In the genomic region with DNA sequence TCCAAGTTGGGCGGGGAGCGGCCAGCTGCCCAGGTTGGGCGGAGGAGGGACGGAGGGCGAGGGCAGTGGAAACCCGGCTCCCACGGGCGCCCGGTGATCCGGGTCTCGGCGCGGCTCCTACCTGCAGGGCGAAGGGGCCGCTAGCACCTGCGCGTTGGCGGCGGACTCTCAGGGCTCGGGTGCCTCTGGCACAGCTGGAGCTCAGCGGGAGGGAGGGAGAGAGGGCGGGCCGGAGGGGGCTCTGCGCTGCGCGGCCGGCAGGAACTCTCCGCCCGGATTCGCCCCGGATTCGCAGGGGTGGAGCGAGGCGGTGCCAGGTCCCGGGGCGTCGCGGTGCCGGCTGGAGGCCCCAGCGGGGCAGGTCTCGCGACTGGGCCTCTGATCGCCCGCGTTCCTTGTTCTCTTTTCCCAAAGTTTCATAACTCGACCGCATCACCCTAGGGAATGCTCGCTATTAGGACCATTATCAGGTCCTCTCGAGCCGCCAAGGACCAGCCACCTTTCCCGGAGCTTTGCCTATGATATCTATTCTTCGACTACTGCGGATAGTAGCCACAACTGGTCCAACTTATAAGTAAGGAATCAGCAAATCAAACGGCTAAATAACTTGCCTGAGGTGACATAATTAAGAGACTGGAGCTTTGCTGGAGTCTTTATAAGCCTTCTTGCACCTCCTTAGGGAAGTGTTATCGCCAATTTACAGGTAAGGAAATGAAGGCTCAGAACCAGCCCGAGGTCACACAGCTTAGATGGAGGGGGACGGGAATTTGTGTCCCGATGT, we compare ENCODE assay signal across 1 cellular context.
TF ChIP-seq lines count a peak whose summit lies in the region.

A gene with protein sequence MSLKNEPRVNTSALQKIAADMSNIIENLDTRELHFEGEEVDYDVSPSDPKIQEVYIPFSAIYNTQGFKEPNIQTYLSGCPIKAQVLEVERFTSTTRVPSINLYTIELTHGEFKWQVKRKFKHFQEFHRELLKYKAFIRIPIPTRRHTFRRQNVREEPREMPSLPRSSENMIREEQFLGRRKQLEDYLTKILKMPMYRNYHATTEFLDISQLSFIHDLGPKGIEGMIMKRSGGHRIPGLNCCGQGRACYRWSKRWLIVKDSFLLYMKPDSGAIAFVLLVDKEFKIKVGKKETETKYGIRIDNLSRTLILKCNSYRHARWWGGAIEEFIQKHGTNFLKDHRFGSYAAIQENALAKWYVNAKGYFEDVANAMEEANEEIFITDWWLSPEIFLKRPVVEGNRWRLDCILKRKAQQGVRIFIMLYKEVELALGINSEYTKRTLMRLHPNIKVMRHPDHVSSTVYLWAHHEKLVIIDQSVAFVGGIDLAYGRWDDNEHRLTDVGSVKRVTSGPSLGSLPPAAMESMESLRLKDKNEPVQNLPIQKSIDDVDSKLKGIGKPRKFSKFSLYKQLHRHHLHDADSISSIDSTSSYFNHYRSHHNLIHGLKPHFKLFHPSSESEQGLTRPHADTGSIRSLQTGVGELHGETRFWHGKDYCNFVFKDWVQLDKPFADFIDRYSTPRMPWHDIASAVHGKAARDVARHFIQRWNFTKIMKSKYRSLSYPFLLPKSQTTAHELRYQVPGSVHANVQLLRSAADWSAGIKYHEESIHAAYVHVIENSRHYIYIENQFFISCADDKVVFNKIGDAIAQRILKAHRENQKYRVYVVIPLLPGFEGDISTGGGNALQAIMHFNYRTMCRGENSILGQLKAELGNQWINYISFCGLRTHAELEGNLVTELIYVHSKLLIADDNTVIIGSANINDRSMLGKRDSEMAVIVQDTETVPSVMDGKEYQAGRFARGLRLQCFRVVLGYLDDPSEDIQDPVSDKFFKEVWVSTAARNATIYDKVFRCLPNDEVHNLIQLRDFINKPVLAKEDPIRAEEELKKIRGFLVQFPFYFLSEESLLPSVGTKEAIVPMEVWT (minus strand): TSS at position 206 of the 781 bp plus-strand sequence. CDS start 72,432 bp downstream, outside the sequence.

TF ChIP-seq in HEK293, 187 proteins besides CTCF, POLR2A, EP300 and RAD21 (continued from another document and continues in another):
- TF ChIP-seq, protein P1, sequence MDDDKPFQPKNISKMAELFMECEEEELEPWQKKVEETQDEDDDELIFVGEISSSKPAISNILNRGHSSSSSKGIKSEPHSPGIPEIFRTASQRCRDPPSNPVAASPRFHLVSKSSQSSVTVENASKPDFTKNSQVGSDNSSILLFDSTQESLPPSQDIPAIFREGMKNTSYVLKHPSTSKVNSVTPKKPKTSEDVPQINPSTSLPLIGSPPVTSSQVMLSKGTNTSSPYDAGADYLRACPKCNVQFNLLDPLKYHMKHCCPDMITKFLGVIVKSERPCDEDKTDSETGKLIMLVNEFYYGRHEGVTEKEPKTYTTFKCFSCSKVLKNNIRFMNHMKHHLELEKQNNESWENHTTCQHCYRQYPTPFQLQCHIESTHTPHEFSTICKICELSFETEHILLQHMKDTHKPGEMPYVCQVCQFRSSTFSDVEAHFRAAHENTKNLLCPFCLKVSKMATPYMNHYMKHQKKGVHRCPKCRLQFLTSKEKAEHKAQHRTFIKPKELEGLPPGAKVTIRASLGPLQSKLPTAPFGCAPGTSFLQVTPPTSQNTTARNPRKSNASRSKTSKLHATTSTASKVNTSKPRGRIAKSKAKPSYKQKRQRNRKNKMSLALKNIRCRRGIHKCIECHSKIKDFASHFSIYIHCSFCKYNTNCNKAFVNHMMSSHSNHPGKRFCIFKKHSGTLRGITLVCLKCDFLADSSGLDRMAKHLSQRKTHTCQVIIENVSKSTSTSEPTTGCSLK (tag by site-specific recombination; IDR thresholded peaks at IDR 0.05), result no peak
- TF ChIP-seq, protein P2, sequence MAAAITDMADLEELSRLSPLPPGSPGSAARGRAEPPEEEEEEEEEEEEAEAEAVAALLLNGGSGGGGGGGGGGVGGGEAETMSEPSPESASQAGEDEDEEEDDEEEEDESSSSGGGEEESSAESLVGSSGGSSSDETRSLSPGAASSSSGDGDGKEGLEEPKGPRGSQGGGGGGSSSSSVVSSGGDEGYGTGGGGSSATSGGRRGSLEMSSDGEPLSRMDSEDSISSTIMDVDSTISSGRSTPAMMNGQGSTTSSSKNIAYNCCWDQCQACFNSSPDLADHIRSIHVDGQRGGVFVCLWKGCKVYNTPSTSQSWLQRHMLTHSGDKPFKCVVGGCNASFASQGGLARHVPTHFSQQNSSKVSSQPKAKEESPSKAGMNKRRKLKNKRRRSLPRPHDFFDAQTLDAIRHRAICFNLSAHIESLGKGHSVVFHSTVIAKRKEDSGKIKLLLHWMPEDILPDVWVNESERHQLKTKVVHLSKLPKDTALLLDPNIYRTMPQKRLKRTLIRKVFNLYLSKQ (tag by site-specific recombination; IDR thresholded peaks at IDR 0.05; ENCODE audit: borderline replicate concordance), result no peak
- TF ChIP-seq, protein P3, sequence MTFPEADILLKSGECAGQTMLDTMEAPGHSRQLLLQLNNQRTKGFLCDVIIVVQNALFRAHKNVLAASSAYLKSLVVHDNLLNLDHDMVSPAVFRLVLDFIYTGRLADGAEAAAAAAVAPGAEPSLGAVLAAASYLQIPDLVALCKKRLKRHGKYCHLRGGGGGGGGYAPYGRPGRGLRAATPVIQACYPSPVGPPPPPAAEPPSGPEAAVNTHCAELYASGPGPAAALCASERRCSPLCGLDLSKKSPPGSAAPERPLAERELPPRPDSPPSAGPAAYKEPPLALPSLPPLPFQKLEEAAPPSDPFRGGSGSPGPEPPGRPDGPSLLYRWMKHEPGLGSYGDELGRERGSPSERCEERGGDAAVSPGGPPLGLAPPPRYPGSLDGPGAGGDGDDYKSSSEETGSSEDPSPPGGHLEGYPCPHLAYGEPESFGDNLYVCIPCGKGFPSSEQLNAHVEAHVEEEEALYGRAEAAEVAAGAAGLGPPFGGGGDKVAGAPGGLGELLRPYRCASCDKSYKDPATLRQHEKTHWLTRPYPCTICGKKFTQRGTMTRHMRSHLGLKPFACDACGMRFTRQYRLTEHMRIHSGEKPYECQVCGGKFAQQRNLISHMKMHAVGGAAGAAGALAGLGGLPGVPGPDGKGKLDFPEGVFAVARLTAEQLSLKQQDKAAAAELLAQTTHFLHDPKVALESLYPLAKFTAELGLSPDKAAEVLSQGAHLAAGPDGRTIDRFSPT (tag by site-specific recombination; IDR thresholded peaks at IDR 0.05), result peak; percentile 67
- TF ChIP-seq, protein P4, sequence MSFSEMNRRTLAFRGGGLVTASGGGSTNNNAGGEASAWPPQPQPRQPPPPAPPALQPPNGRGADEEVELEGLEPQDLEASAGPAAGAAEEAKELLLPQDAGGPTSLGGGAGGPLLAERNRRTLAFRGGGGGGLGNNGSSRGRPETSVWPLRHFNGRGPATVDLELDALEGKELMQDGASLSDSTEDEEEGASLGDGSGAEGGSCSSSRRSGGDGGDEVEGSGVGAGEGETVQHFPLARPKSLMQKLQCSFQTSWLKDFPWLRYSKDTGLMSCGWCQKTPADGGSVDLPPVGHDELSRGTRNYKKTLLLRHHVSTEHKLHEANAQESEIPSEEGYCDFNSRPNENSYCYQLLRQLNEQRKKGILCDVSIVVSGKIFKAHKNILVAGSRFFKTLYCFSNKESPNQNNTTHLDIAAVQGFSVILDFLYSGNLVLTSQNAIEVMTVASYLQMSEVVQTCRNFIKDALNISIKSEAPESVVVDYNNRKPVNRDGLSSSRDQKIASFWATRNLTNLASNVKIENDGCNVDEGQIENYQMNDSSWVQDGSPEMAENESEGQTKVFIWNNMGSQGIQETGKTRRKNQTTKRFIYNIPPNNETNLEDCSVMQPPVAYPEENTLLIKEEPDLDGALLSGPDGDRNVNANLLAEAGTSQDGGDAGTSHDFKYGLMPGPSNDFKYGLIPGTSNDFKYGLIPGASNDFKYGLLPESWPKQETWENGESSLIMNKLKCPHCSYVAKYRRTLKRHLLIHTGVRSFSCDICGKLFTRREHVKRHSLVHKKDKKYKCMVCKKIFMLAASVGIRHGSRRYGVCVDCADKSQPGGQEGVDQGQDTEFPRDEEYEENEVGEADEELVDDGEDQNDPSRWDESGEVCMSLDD (tag by site-specific recombination; IDR thresholded peaks at IDR 0.05), result peak; percentile 52; the same call in 1 of the 2 replicates
- TF ChIP-seq ZNF626 (tag by site-specific recombination; IDR thresholded peaks at IDR 0.05), result no peak
- TF ChIP-seq KLF10 (tag by site-specific recombination; IDR thresholded peaks at IDR 0.05), result peak; percentile 31; the same call in 1 of the 2 replicates
- peak; percentile 66; the same call in 1 of the 2 replicates for TF ChIP-seq ZNF223 (tag by site-specific recombination; IDR thresholded peaks at IDR 0.05)
- TF ChIP-seq ZNF677 (tag by site-specific recombination; IDR thresholded peaks at IDR 0.05), result no peak
- TF ChIP-seq ZNF623 (tag by site-specific recombination; IDR thresholded peaks at IDR 0.05), result no peak
- no peak for TF ChIP-seq ZNF514 (tag by site-specific recombination; IDR thresholded peaks at IDR 0.05)
- TF ChIP-seq ZNF394 (tag by site-specific recombination; IDR thresholded peaks at IDR 0.05; ENCODE audit: borderline replicate concordance), result no peak
- peak; percentile 66 for TF ChIP-seq KLF9 (tag by site-specific recombination; IDR thresholded peaks at IDR 0.05; ENCODE audit: low read depth)
- TF ChIP-seq, protein P5, sequence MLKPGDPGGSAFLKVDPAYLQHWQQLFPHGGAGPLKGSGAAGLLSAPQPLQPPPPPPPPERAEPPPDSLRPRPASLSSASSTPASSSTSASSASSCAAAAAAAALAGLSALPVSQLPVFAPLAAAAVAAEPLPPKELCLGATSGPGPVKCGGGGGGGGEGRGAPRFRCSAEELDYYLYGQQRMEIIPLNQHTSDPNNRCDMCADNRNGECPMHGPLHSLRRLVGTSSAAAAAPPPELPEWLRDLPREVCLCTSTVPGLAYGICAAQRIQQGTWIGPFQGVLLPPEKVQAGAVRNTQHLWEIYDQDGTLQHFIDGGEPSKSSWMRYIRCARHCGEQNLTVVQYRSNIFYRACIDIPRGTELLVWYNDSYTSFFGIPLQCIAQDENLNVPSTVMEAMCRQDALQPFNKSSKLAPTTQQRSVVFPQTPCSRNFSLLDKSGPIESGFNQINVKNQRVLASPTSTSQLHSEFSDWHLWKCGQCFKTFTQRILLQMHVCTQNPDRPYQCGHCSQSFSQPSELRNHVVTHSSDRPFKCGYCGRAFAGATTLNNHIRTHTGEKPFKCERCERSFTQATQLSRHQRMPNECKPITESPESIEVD (tag by site-specific recombination; IDR thresholded peaks at IDR 0.05), result no peak
- TF ChIP-seq ZNF157 (tag by site-specific recombination; IDR thresholded peaks at IDR 0.05), result no peak
- peak; percentile 90 for TF ChIP-seq KLF8 (tag by site-specific recombination; IDR thresholded peaks at IDR 0.05)
- TF ChIP-seq REPIN1 (tag by site-specific recombination; IDR thresholded peaks at IDR 0.05; ENCODE audit: low read depth), result no peak
- no peak for TF ChIP-seq TRIM28 (IDR thresholded peaks at IDR 0.05; ENCODE audit: borderline replicate concordance, low read length)
- peak; percentile 84 for TF ChIP-seq ZNF366 (tag by site-specific recombination; conservative IDR thresholded peaks at IDR 0.05)
- no peak for TF ChIP-seq ZNF155 (tag by site-specific recombination; IDR thresholded peaks at IDR 0.05)
- no peak for TF ChIP-seq ZSCAN23 (tag by site-specific recombination; IDR thresholded peaks at IDR 0.05)
- TF ChIP-seq, protein P6, sequence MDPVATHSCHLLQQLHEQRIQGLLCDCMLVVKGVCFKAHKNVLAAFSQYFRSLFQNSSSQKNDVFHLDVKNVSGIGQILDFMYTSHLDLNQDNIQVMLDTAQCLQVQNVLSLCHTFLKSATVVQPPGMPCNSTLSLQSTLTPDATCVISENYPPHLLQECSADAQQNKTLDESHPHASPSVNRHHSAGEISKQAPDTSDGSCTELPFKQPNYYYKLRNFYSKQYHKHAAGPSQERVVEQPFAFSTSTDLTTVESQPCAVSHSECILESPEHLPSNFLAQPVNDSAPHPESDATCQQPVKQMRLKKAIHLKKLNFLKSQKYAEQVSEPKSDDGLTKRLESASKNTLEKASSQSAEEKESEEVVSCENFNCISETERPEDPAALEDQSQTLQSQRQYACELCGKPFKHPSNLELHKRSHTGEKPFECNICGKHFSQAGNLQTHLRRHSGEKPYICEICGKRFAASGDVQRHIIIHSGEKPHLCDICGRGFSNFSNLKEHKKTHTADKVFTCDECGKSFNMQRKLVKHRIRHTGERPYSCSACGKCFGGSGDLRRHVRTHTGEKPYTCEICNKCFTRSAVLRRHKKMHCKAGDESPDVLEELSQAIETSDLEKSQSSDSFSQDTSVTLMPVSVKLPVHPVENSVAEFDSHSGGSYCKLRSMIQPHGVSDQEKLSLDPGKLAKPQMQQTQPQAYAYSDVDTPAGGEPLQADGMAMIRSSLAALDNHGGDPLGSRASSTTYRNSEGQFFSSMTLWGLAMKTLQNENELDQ (tag by site-specific recombination; IDR thresholded peaks at IDR 0.05; ENCODE audit: low read depth), result no peak
- 0 out of 2 replicates have a peak, but pooled peaks have one; percentile 48 for TF ChIP-seq ZNF501 (tag by site-specific recombination; IDR thresholded peaks at IDR 0.05)
- TF ChIP-seq, protein P7, sequence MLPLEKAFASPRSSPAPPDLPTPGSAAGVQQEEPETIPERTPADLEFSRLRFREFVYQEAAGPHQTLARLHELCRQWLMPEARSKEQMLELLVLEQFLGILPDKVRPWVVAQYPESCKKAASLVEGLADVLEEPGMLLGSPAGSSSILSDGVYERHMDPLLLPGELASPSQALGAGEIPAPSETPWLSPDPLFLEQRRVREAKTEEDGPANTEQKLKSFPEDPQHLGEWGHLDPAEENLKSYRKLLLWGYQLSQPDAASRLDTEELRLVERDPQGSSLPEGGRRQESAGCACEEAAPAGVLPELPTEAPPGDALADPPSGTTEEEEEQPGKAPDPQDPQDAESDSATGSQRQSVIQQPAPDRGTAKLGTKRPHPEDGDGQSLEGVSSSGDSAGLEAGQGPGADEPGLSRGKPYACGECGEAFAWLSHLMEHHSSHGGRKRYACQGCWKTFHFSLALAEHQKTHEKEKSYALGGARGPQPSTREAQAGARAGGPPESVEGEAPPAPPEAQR (tag by site-specific recombination; IDR thresholded peaks at IDR 0.05), result no peak
- TF ChIP-seq, protein P8, sequence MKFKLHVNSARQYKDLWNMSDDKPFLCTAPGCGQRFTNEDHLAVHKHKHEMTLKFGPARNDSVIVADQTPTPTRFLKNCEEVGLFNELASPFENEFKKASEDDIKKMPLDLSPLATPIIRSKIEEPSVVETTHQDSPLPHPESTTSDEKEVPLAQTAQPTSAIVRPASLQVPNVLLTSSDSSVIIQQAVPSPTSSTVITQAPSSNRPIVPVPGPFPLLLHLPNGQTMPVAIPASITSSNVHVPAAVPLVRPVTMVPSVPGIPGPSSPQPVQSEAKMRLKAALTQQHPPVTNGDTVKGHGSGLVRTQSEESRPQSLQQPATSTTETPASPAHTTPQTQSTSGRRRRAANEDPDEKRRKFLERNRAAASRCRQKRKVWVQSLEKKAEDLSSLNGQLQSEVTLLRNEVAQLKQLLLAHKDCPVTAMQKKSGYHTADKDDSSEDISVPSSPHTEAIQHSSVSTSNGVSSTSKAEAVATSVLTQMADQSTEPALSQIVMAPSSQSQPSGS (tag by site-specific recombination; IDR thresholded peaks at IDR 0.05; ENCODE audit: low read depth), result no peak
- TF ChIP-seq ZNF169 (tag by site-specific recombination; IDR thresholded peaks at IDR 0.05), result no peak
- TF ChIP-seq ZBTB1 (tag by site-specific recombination; IDR thresholded peaks at IDR 0.05), result no peak; the same call in 1 of the 2 replicates
- TF ChIP-seq ZFP37 (tag by site-specific recombination; IDR thresholded peaks at IDR 0.05), result no peak; the same call in 1 of the 2 replicates
- TF ChIP-seq ZNF174 (tag by site-specific recombination; IDR thresholded peaks at IDR 0.05), result no peak
- no peak for TF ChIP-seq ZNF302 (tag by site-specific recombination; IDR thresholded peaks at IDR 0.05; ENCODE audit: low read depth)
- TF ChIP-seq BCL11B (tag by site-specific recombination; IDR thresholded peaks at IDR 0.05; ENCODE audit: low read depth), result 0 out of 2 replicates have a peak, but pooled peaks have one; percentile 78
- TF ChIP-seq, protein P9, sequence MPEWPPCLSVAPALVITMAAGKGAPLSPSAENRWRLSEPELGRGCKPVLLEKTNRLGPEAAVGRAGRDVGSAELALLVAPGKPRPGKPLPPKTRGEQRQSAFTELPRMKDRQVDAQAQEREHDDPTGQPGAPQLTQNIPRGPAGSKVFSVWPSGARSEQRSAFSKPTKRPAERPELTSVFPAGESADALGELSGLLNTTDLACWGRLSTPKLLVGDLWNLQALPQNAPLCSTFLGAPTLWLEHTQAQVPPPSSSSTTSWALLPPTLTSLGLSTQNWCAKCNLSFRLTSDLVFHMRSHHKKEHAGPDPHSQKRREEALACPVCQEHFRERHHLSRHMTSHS (tag by site-specific recombination; IDR thresholded peaks at IDR 0.05), result no peak
